1 cellular context compared by ENCODE assay signal in the genomic region with DNA sequence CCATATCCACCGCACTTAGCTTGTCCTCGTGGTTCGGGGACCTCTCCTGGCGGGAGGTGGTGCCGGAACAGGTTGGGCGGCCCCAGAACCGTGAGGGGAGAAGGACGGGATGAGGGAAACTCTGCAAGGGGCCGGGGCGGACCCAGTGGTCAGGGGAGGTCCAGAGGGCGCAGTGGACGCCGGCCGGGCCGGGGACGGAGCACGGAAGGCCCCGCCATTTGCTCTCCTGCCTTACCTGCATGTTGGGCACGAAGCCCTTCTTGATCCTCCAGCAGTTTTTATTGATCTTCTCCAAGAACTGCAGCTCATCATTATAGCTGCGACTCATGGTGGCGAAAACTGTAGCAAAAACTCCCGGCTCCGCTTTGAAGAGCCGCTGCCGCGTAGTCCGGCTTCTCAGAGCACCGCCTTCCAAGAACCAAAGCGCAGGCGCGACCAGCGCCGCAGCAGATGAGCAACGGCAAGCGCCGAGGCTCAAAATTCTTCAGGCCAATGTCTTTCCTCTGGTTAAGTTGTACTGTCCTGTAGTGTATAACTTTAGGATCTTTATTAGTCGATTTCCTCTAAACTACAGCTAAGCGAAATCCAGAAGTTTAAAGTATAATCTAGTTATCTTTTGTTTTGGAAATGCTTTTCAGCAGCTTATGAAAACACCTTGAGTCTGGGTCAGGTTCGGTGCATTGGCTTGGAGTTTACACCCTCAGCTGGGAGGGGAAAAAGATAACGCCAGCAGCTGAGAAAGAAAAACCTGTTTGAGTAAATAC.
TF ChIP-seq lines count a peak whose summit lies in the region.

A gene (minus strand): TSS at position 419 of the 764 bp plus-strand sequence. CDS start 91 bp downstream, at position 328.

TF ChIP-seq in HepG2, 621 proteins besides CTCF, POLR2A, EP300 and RAD21 (continued from another document and continues in another):
- TF ChIP-seq, protein P1, sequence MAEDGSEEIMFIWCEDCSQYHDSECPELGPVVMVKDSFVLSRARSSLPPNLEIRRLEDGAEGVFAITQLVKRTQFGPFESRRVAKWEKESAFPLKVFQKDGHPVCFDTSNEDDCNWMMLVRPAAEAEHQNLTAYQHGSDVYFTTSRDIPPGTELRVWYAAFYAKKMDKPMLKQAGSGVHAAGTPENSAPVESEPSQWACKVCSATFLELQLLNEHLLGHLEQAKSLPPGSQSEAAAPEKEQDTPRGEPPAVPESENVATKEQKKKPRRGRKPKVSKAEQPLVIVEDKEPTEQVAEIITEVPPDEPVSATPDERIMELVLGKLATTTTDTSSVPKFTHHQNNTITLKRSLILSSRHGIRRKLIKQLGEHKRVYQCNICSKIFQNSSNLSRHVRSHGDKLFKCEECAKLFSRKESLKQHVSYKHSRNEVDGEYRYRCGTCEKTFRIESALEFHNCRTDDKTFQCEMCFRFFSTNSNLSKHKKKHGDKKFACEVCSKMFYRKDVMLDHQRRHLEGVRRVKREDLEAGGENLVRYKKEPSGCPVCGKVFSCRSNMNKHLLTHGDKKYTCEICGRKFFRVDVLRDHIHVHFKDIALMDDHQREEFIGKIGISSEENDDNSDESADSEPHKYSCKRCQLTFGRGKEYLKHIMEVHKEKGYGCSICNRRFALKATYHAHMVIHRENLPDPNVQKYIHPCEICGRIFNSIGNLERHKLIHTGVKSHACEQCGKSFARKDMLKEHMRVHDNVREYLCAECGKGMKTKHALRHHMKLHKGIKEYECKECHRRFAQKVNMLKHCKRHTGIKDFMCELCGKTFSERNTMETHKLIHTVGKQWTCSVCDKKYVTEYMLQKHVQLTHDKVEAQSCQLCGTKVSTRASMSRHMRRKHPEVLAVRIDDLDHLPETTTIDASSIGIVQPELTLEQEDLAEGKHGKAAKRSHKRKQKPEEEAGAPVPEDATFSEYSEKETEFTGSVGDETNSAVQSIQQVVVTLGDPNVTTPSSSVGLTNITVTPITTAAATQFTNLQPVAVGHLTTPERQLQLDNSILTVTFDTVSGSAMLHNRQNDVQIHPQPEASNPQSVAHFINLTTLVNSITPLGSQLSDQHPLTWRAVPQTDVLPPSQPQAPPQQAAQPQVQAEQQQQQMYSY (CRISPR knock-in tag; IDR thresholded peaks at IDR 0.05) = peak; percentile 59; the same call in 1 of the 2 replicates
- TF ChIP-seq, protein P2, sequence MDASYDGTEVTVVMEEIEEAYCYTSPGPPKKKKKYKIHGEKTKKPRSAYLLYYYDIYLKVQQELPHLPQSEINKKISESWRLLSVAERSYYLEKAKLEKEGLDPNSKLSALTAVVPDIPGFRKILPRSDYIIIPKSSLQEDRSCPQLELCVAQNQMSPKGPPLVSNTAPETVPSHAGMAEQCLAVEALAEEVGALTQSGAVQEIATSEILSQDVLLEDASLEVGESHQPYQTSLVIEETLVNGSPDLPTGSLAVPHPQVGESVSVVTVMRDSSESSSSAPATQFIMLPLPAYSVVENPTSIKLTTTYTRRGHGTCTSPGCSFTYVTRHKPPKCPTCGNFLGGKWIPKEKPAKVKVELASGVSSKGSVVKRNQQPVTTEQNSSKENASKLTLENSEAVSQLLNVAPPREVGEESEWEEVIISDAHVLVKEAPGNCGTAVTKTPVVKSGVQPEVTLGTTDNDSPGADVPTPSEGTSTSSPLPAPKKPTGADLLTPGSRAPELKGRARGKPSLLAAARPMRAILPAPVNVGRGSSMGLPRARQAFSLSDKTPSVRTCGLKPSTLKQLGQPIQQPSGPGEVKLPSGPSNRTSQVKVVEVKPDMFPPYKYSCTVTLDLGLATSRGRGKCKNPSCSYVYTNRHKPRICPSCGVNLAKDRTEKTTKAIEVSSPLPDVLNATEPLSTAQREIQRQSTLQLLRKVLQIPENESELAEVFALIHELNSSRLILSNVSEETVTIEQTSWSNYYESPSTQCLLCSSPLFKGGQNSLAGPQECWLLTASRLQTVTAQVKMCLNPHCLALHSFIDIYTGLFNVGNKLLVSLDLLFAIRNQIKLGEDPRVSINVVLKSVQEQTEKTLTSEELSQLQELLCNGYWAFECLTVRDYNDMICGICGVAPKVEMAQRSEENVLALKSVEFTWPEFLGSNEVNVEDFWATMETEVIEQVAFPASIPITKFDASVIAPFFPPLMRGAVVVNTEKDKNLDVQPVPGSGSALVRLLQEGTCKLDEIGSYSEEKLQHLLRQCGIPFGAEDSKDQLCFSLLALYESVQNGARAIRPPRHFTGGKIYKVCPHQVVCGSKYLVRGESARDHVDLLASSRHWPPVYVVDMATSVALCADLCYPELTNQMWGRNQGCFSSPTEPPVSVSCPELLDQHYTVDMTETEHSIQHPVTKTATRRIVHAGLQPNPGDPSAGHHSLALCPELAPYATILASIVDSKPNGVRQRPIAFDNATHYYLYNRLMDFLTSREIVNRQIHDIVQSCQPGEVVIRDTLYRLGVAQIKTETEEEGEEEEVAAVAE (CRISPR knock-in tag; IDR thresholded peaks at IDR 0.05; ENCODE audit: borderline replicate concordance) = no peak
- TF ChIP-seq ATF7-NPFF (CRISPR knock-in tag; IDR thresholded peaks at IDR 0.05; ENCODE audit: low read depth) (no peak), ZNF383 (CRISPR knock-in tag; IDR thresholded peaks at IDR 0.05; ENCODE audit: borderline replicate concordance) (no peak), ERF (CRISPR knock-in tag; IDR thresholded peaks at IDR 0.05) (0 out of 2 replicates have a peak, but pooled peaks have one; percentile 17), ZNF235 (CRISPR knock-in tag; IDR thresholded peaks at IDR 0.05; ENCODE audit: borderline replicate concordance) (no peak), ZNF180 (CRISPR knock-in tag; IDR thresholded peaks at IDR 0.05; ENCODE audit: borderline replicate concordance, low read depth) (no peak), REL (CRISPR knock-in tag; conservative IDR thresholded peaks at IDR 0.05) (no peak), SETDB1 (CRISPR knock-in tag; IDR thresholded peaks at IDR 0.05; ENCODE audit: borderline replicate concordance) (no peak), ZNF709 (CRISPR knock-in tag; IDR thresholded peaks at IDR 0.05) (no peak), HNF4G (IDR thresholded peaks at IDR 0.05; ENCODE audit: borderline replicate concordance, low read depth, low read length) (no peak), HNF4G (CRISPR knock-in tag; IDR thresholded peaks at IDR 0.05; ENCODE audit: borderline replicate concordance, low read depth) (no peak), KDM3A (CRISPR knock-in tag; IDR thresholded peaks at IDR 0.05; ENCODE audit: low read depth) (no peak; the same call in 1 of the 2 replicates), HMG20B (CRISPR knock-in tag; conservative IDR thresholded peaks at IDR 0.05) (no peak), ZNF326 (CRISPR knock-in tag; IDR thresholded peaks at IDR 0.05; ENCODE audit: borderline replicate concordance) (no peak), ZNF558 (CRISPR knock-in tag; IDR thresholded peaks at IDR 0.05; ENCODE audit: borderline replicate concordance) (no peak), ZNF337 (CRISPR knock-in tag; IDR thresholded peaks at IDR 0.05; ENCODE audit: borderline replicate concordance, low read depth) (peak; percentile 25; the same call in 1 of the 2 replicates), ZNF263 (CRISPR knock-in tag; IDR thresholded peaks at IDR 0.05) (peak; percentile 72; the same call in 1 of the 2 replicates), MEF2D (CRISPR knock-in tag; IDR thresholded peaks at IDR 0.05) (no peak), ZNF253 (CRISPR knock-in tag; IDR thresholded peaks at IDR 0.05; ENCODE audit: borderline replicate concordance) (no peak), ELF4 (CRISPR knock-in tag; IDR thresholded peaks at IDR 0.05; ENCODE audit: borderline replicate concordance) (peak; percentile 32; the same call in 1 of the 2 replicates), SNAPC2 (CRISPR knock-in tag; IDR thresholded peaks at IDR 0.05) (no peak), FOSL1 (CRISPR knock-in tag; IDR thresholded peaks at IDR 0.05; ENCODE audit: borderline replicate concordance) (no peak), ZNF570 (CRISPR knock-in tag; IDR thresholded peaks at IDR 0.05; ENCODE audit: borderline replicate concordance) (no peak)
- TF ChIP-seq, protein P3, sequence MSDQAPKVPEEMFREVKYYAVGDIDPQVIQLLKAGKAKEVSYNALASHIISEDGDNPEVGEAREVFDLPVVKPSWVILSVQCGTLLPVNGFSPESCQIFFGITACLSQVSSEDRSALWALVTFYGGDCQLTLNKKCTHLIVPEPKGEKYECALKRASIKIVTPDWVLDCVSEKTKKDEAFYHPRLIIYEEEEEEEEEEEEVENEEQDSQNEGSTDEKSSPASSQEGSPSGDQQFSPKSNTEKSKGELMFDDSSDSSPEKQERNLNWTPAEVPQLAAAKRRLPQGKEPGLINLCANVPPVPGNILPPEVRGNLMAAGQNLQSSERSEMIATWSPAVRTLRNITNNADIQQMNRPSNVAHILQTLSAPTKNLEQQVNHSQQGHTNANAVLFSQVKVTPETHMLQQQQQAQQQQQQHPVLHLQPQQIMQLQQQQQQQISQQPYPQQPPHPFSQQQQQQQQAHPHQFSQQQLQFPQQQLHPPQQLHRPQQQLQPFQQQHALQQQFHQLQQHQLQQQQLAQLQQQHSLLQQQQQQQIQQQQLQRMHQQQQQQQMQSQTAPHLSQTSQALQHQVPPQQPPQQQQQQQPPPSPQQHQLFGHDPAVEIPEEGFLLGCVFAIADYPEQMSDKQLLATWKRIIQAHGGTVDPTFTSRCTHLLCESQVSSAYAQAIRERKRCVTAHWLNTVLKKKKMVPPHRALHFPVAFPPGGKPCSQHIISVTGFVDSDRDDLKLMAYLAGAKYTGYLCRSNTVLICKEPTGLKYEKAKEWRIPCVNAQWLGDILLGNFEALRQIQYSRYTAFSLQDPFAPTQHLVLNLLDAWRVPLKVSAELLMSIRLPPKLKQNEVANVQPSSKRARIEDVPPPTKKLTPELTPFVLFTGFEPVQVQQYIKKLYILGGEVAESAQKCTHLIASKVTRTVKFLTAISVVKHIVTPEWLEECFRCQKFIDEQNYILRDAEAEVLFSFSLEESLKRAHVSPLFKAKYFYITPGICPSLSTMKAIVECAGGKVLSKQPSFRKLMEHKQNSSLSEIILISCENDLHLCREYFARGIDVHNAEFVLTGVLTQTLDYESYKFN (CRISPR knock-in tag; conservative IDR thresholded peaks at IDR 0.05) = 0 out of 2 replicates have a peak, but pooled peaks have one; percentile 28
- TF ChIP-seq, protein P4, sequence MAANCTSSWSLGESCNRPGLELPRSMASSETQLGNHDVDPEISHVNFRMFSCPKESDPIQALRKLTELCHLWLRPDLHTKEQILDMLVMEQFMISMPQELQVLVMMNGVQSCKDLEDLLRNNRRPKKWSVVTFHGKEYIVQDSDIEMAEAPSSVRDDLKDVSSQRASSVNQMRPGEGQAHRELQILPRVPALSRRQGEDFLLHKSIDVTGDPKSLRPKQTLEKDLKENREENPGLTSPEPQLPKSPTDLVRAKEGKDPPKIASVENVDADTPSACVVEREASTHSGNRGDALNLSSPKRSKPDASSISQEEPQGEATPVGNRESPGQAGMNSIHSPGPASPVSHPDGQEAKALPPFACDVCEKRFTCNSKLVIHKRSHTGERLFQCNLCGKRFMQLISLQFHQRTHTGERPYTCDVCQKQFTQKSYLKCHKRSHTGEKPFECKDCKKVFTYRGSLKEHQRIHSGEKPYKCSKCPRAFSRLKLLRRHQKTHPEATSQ (CRISPR knock-in tag; IDR thresholded peaks at IDR 0.05; ENCODE audit: borderline replicate concordance) = no peak
- TF ChIP-seq, protein P5, sequence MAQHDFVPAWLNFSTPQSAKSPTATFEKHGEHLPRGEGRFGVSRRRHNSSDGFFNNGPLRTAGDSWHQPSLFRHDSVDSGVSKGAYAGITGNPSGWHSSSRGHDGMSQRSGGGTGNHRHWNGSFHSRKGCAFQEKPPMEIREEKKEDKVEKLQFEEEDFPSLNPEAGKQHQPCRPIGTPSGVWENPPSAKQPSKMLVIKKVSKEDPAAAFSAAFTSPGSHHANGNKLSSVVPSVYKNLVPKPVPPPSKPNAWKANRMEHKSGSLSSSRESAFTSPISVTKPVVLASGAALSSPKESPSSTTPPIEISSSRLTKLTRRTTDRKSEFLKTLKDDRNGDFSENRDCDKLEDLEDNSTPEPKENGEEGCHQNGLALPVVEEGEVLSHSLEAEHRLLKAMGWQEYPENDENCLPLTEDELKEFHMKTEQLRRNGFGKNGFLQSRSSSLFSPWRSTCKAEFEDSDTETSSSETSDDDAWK (CRISPR knock-in tag; IDR thresholded peaks at IDR 0.05) = no peak
- TF ChIP-seq, protein P6, sequence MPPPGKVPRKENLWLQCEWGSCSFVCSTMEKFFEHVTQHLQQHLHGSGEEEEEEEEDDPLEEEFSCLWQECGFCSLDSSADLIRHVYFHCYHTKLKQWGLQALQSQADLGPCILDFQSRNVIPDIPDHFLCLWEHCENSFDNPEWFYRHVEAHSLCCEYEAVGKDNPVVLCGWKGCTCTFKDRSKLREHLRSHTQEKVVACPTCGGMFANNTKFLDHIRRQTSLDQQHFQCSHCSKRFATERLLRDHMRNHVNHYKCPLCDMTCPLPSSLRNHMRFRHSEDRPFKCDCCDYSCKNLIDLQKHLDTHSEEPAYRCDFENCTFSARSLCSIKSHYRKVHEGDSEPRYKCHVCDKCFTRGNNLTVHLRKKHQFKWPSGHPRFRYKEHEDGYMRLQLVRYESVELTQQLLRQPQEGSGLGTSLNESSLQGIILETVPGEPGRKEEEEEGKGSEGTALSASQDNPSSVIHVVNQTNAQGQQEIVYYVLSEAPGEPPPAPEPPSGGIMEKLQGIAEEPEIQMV (CRISPR knock-in tag; IDR thresholded peaks at IDR 0.05; ENCODE audit: low read depth) = no peak
- TF ChIP-seq, protein P7, sequence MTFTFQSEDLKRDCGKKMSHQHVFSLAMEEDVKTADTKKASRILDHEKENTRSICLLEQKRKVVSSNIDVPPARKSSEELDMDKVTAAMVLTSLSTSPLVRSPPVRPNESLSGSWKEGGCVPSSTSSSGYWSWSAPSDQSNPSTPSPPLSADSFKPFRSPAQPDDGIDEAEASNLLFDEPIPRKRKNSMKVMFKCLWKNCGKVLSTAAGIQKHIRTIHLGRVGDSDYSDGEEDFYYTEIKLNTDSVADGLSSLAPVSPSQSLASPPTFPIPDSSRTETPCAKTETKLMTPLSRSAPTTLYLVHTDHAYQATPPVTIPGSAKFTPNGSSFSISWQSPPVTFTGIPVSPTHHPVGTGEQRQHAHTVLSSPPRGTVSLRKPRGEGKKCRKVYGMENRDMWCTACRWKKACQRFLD (CRISPR knock-in tag; IDR thresholded peaks at IDR 0.05; ENCODE audit: borderline replicate concordance) = no peak; the same call in 1 of the 2 replicates
- TF ChIP-seq, protein P8, sequence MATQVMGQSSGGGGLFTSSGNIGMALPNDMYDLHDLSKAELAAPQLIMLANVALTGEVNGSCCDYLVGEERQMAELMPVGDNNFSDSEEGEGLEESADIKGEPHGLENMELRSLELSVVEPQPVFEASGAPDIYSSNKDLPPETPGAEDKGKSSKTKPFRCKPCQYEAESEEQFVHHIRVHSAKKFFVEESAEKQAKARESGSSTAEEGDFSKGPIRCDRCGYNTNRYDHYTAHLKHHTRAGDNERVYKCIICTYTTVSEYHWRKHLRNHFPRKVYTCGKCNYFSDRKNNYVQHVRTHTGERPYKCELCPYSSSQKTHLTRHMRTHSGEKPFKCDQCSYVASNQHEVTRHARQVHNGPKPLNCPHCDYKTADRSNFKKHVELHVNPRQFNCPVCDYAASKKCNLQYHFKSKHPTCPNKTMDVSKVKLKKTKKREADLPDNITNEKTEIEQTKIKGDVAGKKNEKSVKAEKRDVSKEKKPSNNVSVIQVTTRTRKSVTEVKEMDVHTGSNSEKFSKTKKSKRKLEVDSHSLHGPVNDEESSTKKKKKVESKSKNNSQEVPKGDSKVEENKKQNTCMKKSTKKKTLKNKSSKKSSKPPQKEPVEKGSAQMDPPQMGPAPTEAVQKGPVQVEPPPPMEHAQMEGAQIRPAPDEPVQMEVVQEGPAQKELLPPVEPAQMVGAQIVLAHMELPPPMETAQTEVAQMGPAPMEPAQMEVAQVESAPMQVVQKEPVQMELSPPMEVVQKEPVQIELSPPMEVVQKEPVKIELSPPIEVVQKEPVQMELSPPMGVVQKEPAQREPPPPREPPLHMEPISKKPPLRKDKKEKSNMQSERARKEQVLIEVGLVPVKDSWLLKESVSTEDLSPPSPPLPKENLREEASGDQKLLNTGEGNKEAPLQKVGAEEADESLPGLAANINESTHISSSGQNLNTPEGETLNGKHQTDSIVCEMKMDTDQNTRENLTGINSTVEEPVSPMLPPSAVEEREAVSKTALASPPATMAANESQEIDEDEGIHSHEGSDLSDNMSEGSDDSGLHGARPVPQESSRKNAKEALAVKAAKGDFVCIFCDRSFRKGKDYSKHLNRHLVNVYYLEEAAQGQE (IDR thresholded peaks at IDR 0.05; ENCODE audit: borderline replicate concordance in 1 of 2, low read depth in 1 of 2, low read length in 2 of 2) = peak in 1 of 2 experiments; percentile 38; a peak in 1 of 4 replicates
